In the genomic region with DNA sequence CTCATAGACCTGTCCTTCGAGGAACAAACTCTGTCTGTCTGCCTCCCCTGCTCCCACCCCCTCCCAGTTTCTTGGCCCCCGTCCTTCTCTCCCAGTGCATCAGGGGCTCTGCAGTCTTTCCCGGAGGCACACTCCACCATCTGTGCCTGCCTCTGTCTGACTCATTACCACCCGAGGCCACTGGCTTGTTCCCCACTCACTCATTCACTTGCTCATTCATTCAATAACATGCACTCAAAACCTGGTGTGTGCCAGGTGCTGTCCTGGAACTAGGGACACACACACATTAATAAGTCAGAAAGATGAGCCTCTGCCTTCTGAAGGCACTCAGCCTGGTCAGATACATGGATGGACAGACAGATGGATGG, we compare ENCODE assay signal across 27 cellular contexts. TPM values are rescaled to one million over a fixed set of nuclear protein-coding genes. Genes with fewer than 3 reads are reported as not detected.
A peak's percentile ranks its signal among the peaks of the same experiment; 100 is the strongest.
DNase-seq lines count a peak whose midpoint lies in the region; ATAC-seq and TF ChIP-seq lines count a peak whose summit lies in the region.
"Had no signal": no experiment of that assay in that cellular context is flagged by ENCODE, and none has a peak within 500 bp of the region (broad histone marks: within the 10 kb centered on the region; RNA-seq: fewer than 3 reads in every experiment).

No MANE protein-coding gene starts in this region.

- H3K27me3 ChIP-seq in mesenchymal stem cell (ENCODE audit: control insufficient read depth in 1 of 2, insufficient read depth in 1 of 2, low read length in 2 of 2) (no peaks in the 10 kb centered on the region), Caco-2 (replicated peaks; ENCODE audit: control insufficient read depth, insufficient read depth, low read length) (no peaks in the 10 kb centered on the region), gastrocnemius medialis (no peaks in the 10 kb centered on the region)
- H3K27me3 ChIP-seq: body of pancreas, upper lobe of right lung had no signal

- TF ChIP-seq POLR2A in gastrocnemius medialis (IDR thresholded peaks at IDR 0.05) = no peak

- no peak overlapping the region for H3K27ac Mint-ChIP-seq in HFFc6
- H3K27ac Mint-ChIP-seq in Caco-2 (ENCODE audit: unreplicated experiment) = no peak overlapping the region
- H3K27ac Mint-ChIP-seq: activated CD4-positive, alpha-beta memory T cell treated with anti-CD3 and anti-CD28 coated beads, Interleukin-2, amount 10 ng/mL, durations not matched to agents 7 days and 5 days; activated naive CD4-positive, alpha-beta T cell treated with anti-CD3 and anti-CD28 coated beads, Interleukin-2, amount 10 ng/mL, durations not matched to agents 7 days and 5 days; CD4-positive, alpha-beta T cell had no signal

- H3K9me3 Mint-ChIP-seq in HFFc6 = no peaks in the 10 kb centered on the region
- no peaks in the 10 kb centered on the region for H3K9me3 Mint-ChIP-seq in Caco-2 (ENCODE audit: unreplicated experiment)
- H3K9me3 Mint-ChIP-seq: activated CD4-positive, alpha-beta memory T cell treated with anti-CD3 and anti-CD28 coated beads, Interleukin-2, amount 10 ng/mL, durations not matched to agents 7 days and 5 days; activated naive CD4-positive, alpha-beta T cell treated with anti-CD3 and anti-CD28 coated beads, Interleukin-2, amount 10 ng/mL, durations not matched to agents 7 days and 5 days; CD4-positive, alpha-beta T cell; H9 had no signal

- peaks cover 22% of the 10 kb centered on the region for H3K4me1 ChIP-seq in mesenchymal stem cell (ENCODE audit: control insufficient read depth, insufficient read depth, low read depth, low read length)
- H3K4me1 ChIP-seq in Caco-2 = no peaks in the 10 kb centered on the region
- H3K4me1 ChIP-seq in gastrocnemius medialis = no peaks in the 10 kb centered on the region
- H3K4me1 ChIP-seq: body of pancreas, upper lobe of right lung had no signal

- H3K14ac ChIP-seq in mesenchymal stem cell (ENCODE audit: low read length in 2 of 2) = no peak overlapping the region

- no peak overlapping the region for H2BK120ac ChIP-seq in mesenchymal stem cell (ENCODE audit: low read depth, low read length)

- H2AFZ ChIP-seq in mesenchymal stem cell (ENCODE audit: low read depth, low read length) = no peak overlapping the region

- no peak overlapping the region for H2BK5ac ChIP-seq in mesenchymal stem cell (ENCODE audit: low read depth, low read length, poor library complexity, severe bottlenecking)

- no peaks in the 10 kb centered on the region for H3K9me3 ChIP-seq in mesenchymal stem cell (ENCODE audit: control insufficient read depth, low read length)
- no peaks in the 10 kb centered on the region for H3K9me3 ChIP-seq in Caco-2
- no peaks in the 10 kb centered on the region for H3K9me3 ChIP-seq in gastrocnemius medialis
- H3K9me3 ChIP-seq: body of pancreas, mucosa of descending colon, upper lobe of right lung had no signal

- in situ Hi-C loops in gastrocnemius medialis (cut with MboI; ENCODE audit: low sequenced_read_pairs in 4 of 4) = no loop called here

- H2BK15ac ChIP-seq in mesenchymal stem cell (ENCODE audit: low read depth, poor library complexity, severe bottlenecking) = no peak overlapping the region

- BruUV-seq in Caco-2 (replicated peaks; lab: Mats Ljungman, UMichigan) = no TSS peak

- no peak overlapping the region for H3K23ac ChIP-seq in mesenchymal stem cell (ENCODE audit: low read length in 2 of 2)

- no peaks in the 10 kb centered on the region for H3K79me1 ChIP-seq in mesenchymal stem cell (replicated peaks; ENCODE audit: low read length, poor library complexity, severe bottlenecking)

- TF ChIP-seq CTCF in AG10803 (conservative IDR thresholded peaks at IDR 0.05; ENCODE audit: low read length) = no peak
- TF ChIP-seq CTCF in HFFc6 (IDR thresholded peaks at IDR 0.05) = no peak
- no peak for TF ChIP-seq CTCF in Caco-2 (IDR thresholded peaks at IDR 0.05; ENCODE audit: insufficient read depth in 1 of 2, low read depth in 1 of 2, low read length in 1 of 2, severe bottlenecking in 1 of 2, unreplicated experiment in 1 of 2)
- no peak for TF ChIP-seq CTCF in gastrocnemius medialis (IDR thresholded peaks at IDR 0.05 in 4 of 5, conservative IDR thresholded peaks at IDR 0.05 in 1 of 5)

- POLR2A ChIA-PET in Caco-2 (lab: Charles Lee) = no interaction called here

- H4K8ac ChIP-seq in mesenchymal stem cell (ENCODE audit: low read length) = no peak overlapping the region

- H3K9ac ChIP-seq in mesenchymal stem cell (ENCODE audit: low read length) = peak overlapping the region; percentile 28
- H3K9ac ChIP-seq: KMS-11 had no signal

- H3K18ac ChIP-seq in mesenchymal stem cell (ENCODE audit: low read depth in 1 of 2, low read length in 2 of 2) = no peak overlapping the region

- H3K36me3 Mint-ChIP-seq in HFFc6 (ENCODE audit: low read depth) (no peaks in the 10 kb centered on the region), Caco-2 (ENCODE audit: insufficient read depth, unreplicated experiment) (peaks cover 5% of the 10 kb centered on the region)

- H3K4ac ChIP-seq in mesenchymal stem cell (ENCODE audit: low read depth in 1 of 2, low read length in 2 of 2) = no peak overlapping the region

- peaks cover 1% of the 10 kb centered on the region for H3K27me3 Mint-ChIP-seq in HFFc6 (ENCODE audit: insufficient read depth)
- no peaks in the 10 kb centered on the region for H3K27me3 Mint-ChIP-seq in Caco-2 (ENCODE audit: insufficient read depth, unreplicated experiment)
- H3K27me3 Mint-ChIP-seq: activated CD4-positive, alpha-beta memory T cell treated with anti-CD3 and anti-CD28 coated beads, Interleukin-2, amount 10 ng/mL, durations not matched to agents 7 days and 5 days; activated naive CD4-positive, alpha-beta T cell treated with anti-CD3 and anti-CD28 coated beads, Interleukin-2, amount 10 ng/mL, durations not matched to agents 7 days and 5 days; CD4-positive, alpha-beta T cell had no signal

- peaks cover 41 to 55% of the 10 kb centered on the region in 2 experiments for H3K36me3 ChIP-seq in mesenchymal stem cell (ENCODE audit: control insufficient read depth in 1 of 2, insufficient read depth in 2 of 2, low read depth in 1 of 2, low read length in 2 of 2)
- H3K36me3 ChIP-seq in Caco-2 (ENCODE audit: control insufficient read depth, insufficient read depth, low read length) = no peaks in the 10 kb centered on the region; the same call in 1 of the 2 replicates
- peaks cover 0 to 52% of the 10 kb centered on the region in 2 donors for H3K36me3 ChIP-seq in gastrocnemius medialis

- CTCF ChIA-PET in Caco-2 (lab: Charles Lee) = no interaction called here

- H3K4me3 Mint-ChIP-seq in HFFc6 (no peak overlapping the region), Caco-2 (ENCODE audit: unreplicated experiment) (no peak overlapping the region)
- H3K4me3 Mint-ChIP-seq: activated CD4-positive, alpha-beta memory T cell treated with anti-CD3 and anti-CD28 coated beads, Interleukin-2, amount 10 ng/mL, durations not matched to agents 7 days and 5 days; activated naive CD4-positive, alpha-beta T cell treated with anti-CD3 and anti-CD28 coated beads, Interleukin-2, amount 10 ng/mL, durations not matched to agents 7 days and 5 days; CD4-positive, alpha-beta T cell; H9 had no signal

- peak; percentile 20 for DNase-seq in AG10803 (ENCODE audit: low read depth)
- DNase-seq in HFFc6 = peak; percentile 47
- DNase-seq in T1000 (lab: John Stamatoyannopoulos, UW) = peak; percentile 59
- DNase-seq in mesenchymal stem cell = no peak
- DNase-seq in Caco-2 = no peak
- DNase-seq in gastrocnemius medialis = no peak
- no peak for DNase-seq in activated T-cell treated with anti-CD3 and anti-CD28 coated beads, Interleukin-2, amount 50 U/mL, for 48 hours
- DNase-seq: activated CD4-positive, alpha-beta memory T cell treated with anti-CD3 and anti-CD28 coated beads, Interleukin-2, amount 10 ng/mL, durations not matched to agents 7 days and 5 days; activated naive CD4-positive, alpha-beta T cell treated with anti-CD3 and anti-CD28 coated beads, Interleukin-2, amount 10 ng/mL, durations not matched to agents 7 days and 5 days; activated T-cell treated with anti-CD3 and anti-CD28 coated beads, Interleukin-2, amount 50 U/mL, for 1 hour; body of pancreas; CD4-positive, alpha-beta T cell; DMS79; H9; NCI-H1048; NCI-H2081 treated with DMSO at 0.1 percent for 48 hours; NCI-H510A; nucleus accumbens; retina; T-helper 9 cell; upper lobe of right lung had no signal

- no peak overlapping the region for H3K4me2 ChIP-seq in mesenchymal stem cell (ENCODE audit: low read length, poor library complexity, severe bottlenecking)
- H3K4me2 ChIP-seq: KMS-11 had no signal

- no peak overlapping the region for H3K27ac ChIP-seq in mesenchymal stem cell (ENCODE audit: low read length, poor library complexity, severe bottlenecking)
- H3K27ac ChIP-seq in gastrocnemius medialis = no peak overlapping the region
- H3K27ac ChIP-seq: body of pancreas, KMS-11, upper lobe of right lung had no signal

- no peak overlapping the region for H2BK12ac ChIP-seq in mesenchymal stem cell (ENCODE audit: low read length in 2 of 2)

- 85% methylated on average over 4 of the region's 4 CpGs for WGBS in mesenchymal stem cell

- H3K4me3 ChIP-seq in AG10803 (ENCODE audit: low read length) = no peak overlapping the region
- no peak overlapping the region for H3K4me3 ChIP-seq in mesenchymal stem cell (ENCODE audit: insufficient read depth in 1 of 2, low read depth in 1 of 2, low read length in 2 of 2)
- H3K4me3 ChIP-seq in Caco-2 (ENCODE audit: low read depth, low read length) = no peak overlapping the region
- H3K4me3 ChIP-seq in gastrocnemius medialis = no peak overlapping the region
- H3K4me3 ChIP-seq: body of pancreas, mucosa of descending colon, upper lobe of right lung had no signal

- intact Hi-C loops in Caco-2 (cut with micrococcal nuclease; ENCODE audit: unreplicated experiment) = no loop called here
- intact Hi-C loops in gastrocnemius medialis (cut with DNase I; ENCODE audit: low total_unique reads) = no loop called here

- no peak overlapping the region for H2AK5ac ChIP-seq in mesenchymal stem cell (ENCODE audit: low read length, severe bottlenecking)

- H3K4me1 Mint-ChIP-seq in HFFc6 (ENCODE audit: low read depth) (peaks cover 12% of the 10 kb centered on the region), Caco-2 (ENCODE audit: low read depth, unreplicated experiment) (no peaks in the 10 kb centered on the region)

- ATAC-seq in gastrocnemius medialis = no peak
- no peak for ATAC-seq in GM18498 (IDR thresholded peaks at IDR 0.05; ENCODE audit: unreplicated experiment)
- ATAC-seq: body of pancreas, left ventricle myocardium superior, mucosa of descending colon, SK-N-SH treated with all-trans-retinoic acid at 6 μM for 48 hours, upper lobe of right lung had no signal

- no peak overlapping the region for H4K91ac ChIP-seq in mesenchymal stem cell (ENCODE audit: low read length)

RNA-seq across cellular contexts. Expression of a gene that starts 12.4 kb away (rescaled TPM):
- under 1 TPM in 2 of 6 experiments, not detected in 4; 0.43 to 0.61 TPM for total RNA-seq in HFFc6 (2021; fragmentation: NEBNext Ultra II Directional; extraction: Animal tissue kit (Norgen Biotek cat#: 25700))
- 1.2 TPM for polyA plus RNA-seq in mesenchymal stem cell (2013, experiment 1 of 2)
- polyA plus RNA-seq in mesenchymal stem cell (2013, experiment 2 of 2) = 1.2 TPM
- total RNA-seq in Caco-2 (2022) (not detected in 2 replicates), gastrocnemius medialis (under 1 TPM in 3 of 4 donors, not detected in 1; 0.10 to 0.76 (median 0.42) TPM)
- total RNA-seq: A673, left ventricle myocardium superior, mucosa of descending colon had no signal

RNA-seq across cellular contexts. Expression of a gene that starts 16.7 kb away (rescaled TPM):
- 10 to 100 TPM; 30.5 to 39.4 (median 34.8) TPM for total RNA-seq in HFFc6 (2021; fragmentation: NEBNext Ultra II Directional; extraction: Animal tissue kit (Norgen Biotek cat#: 25700))
- polyA plus RNA-seq in mesenchymal stem cell (2013, experiment 1 of 2) = 16.4 TPM
- polyA plus RNA-seq in mesenchymal stem cell (2013, experiment 2 of 2) = 16.4 TPM
- total RNA-seq in Caco-2 (2022) = 26.2 and 26.5 TPM in 2 replicates
- total RNA-seq in gastrocnemius medialis = 10 to 100 TPM; 14.2 to 26.1 (median 17.0) TPM

RNA-seq across cellular contexts. Expression of a gene that starts 17.7 kb away (rescaled TPM):
- 10 to 100 TPM; 35.3 to 44.2 (median 39.8) TPM for total RNA-seq in HFFc6 (2021; fragmentation: NEBNext Ultra II Directional; extraction: Animal tissue kit (Norgen Biotek cat#: 25700))
- 24.4 TPM for polyA plus RNA-seq in mesenchymal stem cell (2013, experiment 1 of 2)
- polyA plus RNA-seq in mesenchymal stem cell (2013, experiment 2 of 2) = 22.4 TPM
- 45.2 and 50.3 TPM in 2 replicates for total RNA-seq in Caco-2 (2022)
- total RNA-seq in gastrocnemius medialis = 100 to 1,000 TPM in 3 of 4 donors, 10 to 100 TPM in 1; 82.8 to 132 (median 128) TPM

RNA-seq across cellular contexts. Expression of a gene that starts 17.8 kb away (rescaled TPM):
- total RNA-seq in HFFc6 (2021; fragmentation: NEBNext Ultra II Directional; extraction: Animal tissue kit (Norgen Biotek cat#: 25700)) = 1 to 10 TPM; 3.4 to 7.4 (median 4.8) TPM
- polyA plus RNA-seq in mesenchymal stem cell (2013, experiment 1 of 2) = 7.8 TPM
- 7.5 TPM for polyA plus RNA-seq in mesenchymal stem cell (2013, experiment 2 of 2)
- total RNA-seq in Caco-2 (2022) (12.6 and 15.4 TPM in 2 replicates), gastrocnemius medialis (1 to 10 TPM in 3 of 4 donors, under 1 TPM in 1; 0.10 to 4.8 (median 2.4) TPM)

RNA-seq across cellular contexts. Expression of a gene that starts 32.9 kb away (rescaled TPM):
- total RNA-seq in HFFc6 (2021; fragmentation: NEBNext Ultra II Directional; extraction: Animal tissue kit (Norgen Biotek cat#: 25700)) = 100 to 1,000 TPM in 5 of 6 experiments, 10 to 100 TPM in 1; 98.5 to 126 (median 112) TPM
- 46.0 TPM for polyA plus RNA-seq in mesenchymal stem cell (2013, experiment 1 of 2)
- polyA plus RNA-seq in mesenchymal stem cell (2013, experiment 2 of 2) = 44.5 TPM
- total RNA-seq in Caco-2 (2022) = 236 and 279 TPM in 2 replicates
- total RNA-seq in gastrocnemius medialis = 100 to 1,000 TPM; 103 to 140 (median 108) TPM

Comparison
In these comparisons a context has a peak if more than half of its experiments do, and no peak if none do; other contexts are left out.
1. DNase-seq: peak in AG10803 (single experiment), HFFc6 (single experiment) and T1000 (single experiment); none in mesenchymal stem cell (single experiment), Caco-2 (0 of 2), gastrocnemius medialis (0 of 2) and activated T-cell treated with anti-CD3 and anti-CD28 coated beads, Interleukin-2, amount 50 U/mL, for 48 hours (0 of 2).